12 cellular contexts compared by ENCODE assay signal in genomic region chr5:1484416-1485319, GRCh38. TPM values are rescaled to one million over a fixed set of nuclear protein-coding genes. Genes with fewer than 3 reads are reported as not detected.
DNase-seq lines count a peak whose midpoint lies in the region; ATAC-seq and TF ChIP-seq lines count a peak whose summit lies in the region.
"Had no signal": no experiment of that assay in that cellular context is flagged by ENCODE, and none has a peak within 500 bp of the region (broad histone marks: within the 10 kb centered on the region; RNA-seq: fewer than 3 reads in every experiment).

No MANE protein-coding gene starts in this region.

- peaks cover 30 to 34% of the 10 kb centered on the region in 2 donors for H3K4me1 Mint-ChIP-seq in natural killer cell

- DNase-seq in natural killer cell: no peak
- no peak for DNase-seq in DMS 273 treated with DMSO at 0.1 percent for 48 hours (lab: John Stamatoyannopoulos, UW)
- no peak for DNase-seq in dedifferentiated amniotic fluid mesenchymal stem cell (ENCODE audit: extremely low spot score)
- DNase-seq in DMS79 treated with DMSO at 0.1 percent for 48 hours (lab: John Stamatoyannopoulos, UW): no peak
- DNase-seq: MV-4-11, Right ventricle myocardium superior had no signal

- no peak for TF ChIP-seq CTCF in natural killer cell (IDR thresholded peaks at IDR 0.05)

- no peaks in the 10 kb centered on the region for H3K36me3 Mint-ChIP-seq in natural killer cell

- H3K4me3 Mint-ChIP-seq in natural killer cell: no peak overlapping the region

- intact Hi-C loops in natural killer cell (cut with micrococcal nuclease): no loop called here

- ATAC-seq in GM18858 (IDR thresholded peaks at IDR 0.05; ENCODE audit: unreplicated experiment): peak; percentile 33
- ATAC-seq in GM21390 (IDR thresholded peaks at IDR 0.05; ENCODE audit: unreplicated experiment): peak; percentile 47
- ATAC-seq in HG03108 (IDR thresholded peaks at IDR 0.05; ENCODE audit: unreplicated experiment): peak; percentile 38
- peak in 2 of 3 donors; percentile 19 to 29 for ATAC-seq in natural killer cell
- ATAC-seq: pancreas had no signal

- H3K27me3 Mint-ChIP-seq in natural killer cell (ENCODE audit: low read depth in 2 of 2): no peaks in the 10 kb centered on the region

- H3K27ac Mint-ChIP-seq in natural killer cell: peak overlapping the region; percentile 51 to 67

- no peaks in the 10 kb centered on the region for H3K9me3 Mint-ChIP-seq in natural killer cell

RNA-seq across cellular contexts. Expression of gene LPCAT1, which starts 39.1 kb away (rescaled TPM):
- 100 to 1,000 TPM; 196 to 302 (median 252) TPM for total RNA-seq in natural killer cell

RNA-seq across cellular contexts. Expression of gene SLC6A3, which starts 39.4 kb away (rescaled TPM):
- total RNA-seq in natural killer cell: not detected
- total RNA-seq: chondrocyte, hepatocyte, pancreas, Right ventricle myocardium superior had no signal
